ENCODE assay signal across 18 cellular contexts in the genomic region with DNA sequence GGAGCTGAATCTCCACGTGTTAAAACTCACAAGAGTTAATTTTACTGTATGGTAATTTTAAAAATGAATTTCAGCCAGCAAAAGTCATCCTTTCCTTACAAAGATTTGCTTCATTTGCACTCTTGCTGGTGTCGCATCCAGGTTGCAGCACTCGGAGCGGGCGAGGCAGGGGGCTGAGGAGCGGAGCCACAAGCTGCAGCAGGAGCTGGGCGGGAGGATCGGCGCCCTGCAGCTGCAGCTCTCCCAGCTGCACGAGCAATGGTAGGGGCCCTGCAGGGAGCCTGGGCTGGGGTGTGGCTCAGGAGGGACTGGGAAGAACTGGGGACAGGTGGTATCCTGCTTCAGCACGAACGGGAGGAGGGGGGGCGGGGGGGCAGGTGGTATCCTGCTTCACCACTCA.
"Had no signal": no experiment of that assay in that cellular context is flagged by ENCODE, and none has a peak within 500 bp of the region (broad histone marks: within the 10 kb centered on the region; RNA-seq: fewer than 3 reads in every experiment).

No MANE protein-coding gene starts in this region.

- H3K4me3 Mint-ChIP-seq: activated CD4-positive, alpha-beta memory T cell treated with anti-CD3 and anti-CD28 coated beads, Interleukin-2, amount 10 ng/mL, durations not matched to agents 7 days and 5 days; activated naive CD8-positive, alpha-beta T cell treated with anti-CD3 and anti-CD28 coated beads, Interleukin-2, amount 10 ng/mL, durations not matched to agents 7 days and 5 days; central memory CD8-positive, alpha-beta T cell; memory B cell; nephron; stimulated activated memory B cell treated with anti-CD40 and anti-IgM and Interleukin-4, amounts not matched to agents 10 μg/mL and 1 μg/mL and 100 μg/mL, for 72 hours; WTC11 had no signal

- H3K4me1 ChIP-seq: foreskin keratinocyte, right atrium auricular region had no signal

- H3K27ac Mint-ChIP-seq: activated CD4-positive, alpha-beta memory T cell treated with anti-CD3 and anti-CD28 coated beads, Interleukin-2, amount 10 ng/mL, durations not matched to agents 7 days and 5 days; activated naive CD8-positive, alpha-beta T cell treated with anti-CD3 and anti-CD28 coated beads, Interleukin-2, amount 10 ng/mL, durations not matched to agents 7 days and 5 days; memory B cell; nephron; progenitor cell of endocrine pancreas; stimulated activated memory B cell treated with anti-CD40 and anti-IgM and Interleukin-4, amounts not matched to agents 10 μg/mL and 1 μg/mL and 100 μg/mL, for 72 hours; WTC11 had no signal

- H3K9me3 ChIP-seq: right atrium auricular region had no signal

- ATAC-seq: foreskin keratinocyte; left ventricle myocardium superior; stimulated activated memory B cell treated with anti-CD40 and anti-IgM and Interleukin-4, amounts not matched to agents 10 μg/mL and 1 μg/mL and 100 μg/mL, for 72 hours; WTC11 had no signal

- H3K27me3 ChIP-seq: brain microvascular endothelial cell, foreskin keratinocyte, right atrium auricular region had no signal

- DNase-seq: activated CD4-positive, alpha-beta memory T cell treated with anti-CD3 and anti-CD28 coated beads, Interleukin-2, amount 10 ng/mL, durations not matched to agents 7 days and 5 days; activated CD4-positive, alpha-beta T cell treated with anti-CD3 and anti-CD28 coated beads for 4 hours; activated naive CD8-positive, alpha-beta T cell treated with anti-CD3 and anti-CD28 coated beads, Interleukin-2, amount 10 ng/mL, durations not matched to agents 7 days and 5 days; cortex of kidney; effector CD8-positive, alpha-beta T cell; foreskin keratinocyte; kidney glomerular epithelial cell; left ventricle myocardium superior; occipital lobe; stimulated activated CD4-positive, alpha-beta T cell treated with anti-CD3 and anti-CD28 coated beads, Interleukin-2, amount 100 ng/mL, for 48 hours had no signal

- H3K9me3 Mint-ChIP-seq: activated CD4-positive, alpha-beta memory T cell treated with anti-CD3 and anti-CD28 coated beads, Interleukin-2, amount 10 ng/mL, durations not matched to agents 7 days and 5 days; activated naive CD8-positive, alpha-beta T cell treated with anti-CD3 and anti-CD28 coated beads, Interleukin-2, amount 10 ng/mL, durations not matched to agents 7 days and 5 days; central memory CD8-positive, alpha-beta T cell; memory B cell; nephron; stimulated activated memory B cell treated with anti-CD40 and anti-IgM and Interleukin-4, amounts not matched to agents 10 μg/mL and 1 μg/mL and 100 μg/mL, for 72 hours; WTC11 had no signal

- H3K27ac ChIP-seq: foreskin keratinocyte, right atrium auricular region had no signal

- H3K4me1 Mint-ChIP-seq: activated CD4-positive, alpha-beta memory T cell treated with anti-CD3 and anti-CD28 coated beads, Interleukin-2, amount 10 ng/mL, durations not matched to agents 7 days and 5 days; activated naive CD8-positive, alpha-beta T cell treated with anti-CD3 and anti-CD28 coated beads, Interleukin-2, amount 10 ng/mL, durations not matched to agents 7 days and 5 days; central memory CD8-positive, alpha-beta T cell; memory B cell; nephron; WTC11 had no signal

- H3K4me3 ChIP-seq: right atrium auricular region had no signal

- H3K27me3 Mint-ChIP-seq: activated CD4-positive, alpha-beta memory T cell treated with anti-CD3 and anti-CD28 coated beads, Interleukin-2, amount 10 ng/mL, durations not matched to agents 7 days and 5 days; activated naive CD8-positive, alpha-beta T cell treated with anti-CD3 and anti-CD28 coated beads, Interleukin-2, amount 10 ng/mL, durations not matched to agents 7 days and 5 days; central memory CD8-positive, alpha-beta T cell; memory B cell; progenitor cell of endocrine pancreas; stimulated activated memory B cell treated with anti-CD40 and anti-IgM and Interleukin-4, amounts not matched to agents 10 μg/mL and 1 μg/mL and 100 μg/mL, for 72 hours had no signal
